16 cellular contexts compared by ENCODE assay signal in the genomic region with DNA sequence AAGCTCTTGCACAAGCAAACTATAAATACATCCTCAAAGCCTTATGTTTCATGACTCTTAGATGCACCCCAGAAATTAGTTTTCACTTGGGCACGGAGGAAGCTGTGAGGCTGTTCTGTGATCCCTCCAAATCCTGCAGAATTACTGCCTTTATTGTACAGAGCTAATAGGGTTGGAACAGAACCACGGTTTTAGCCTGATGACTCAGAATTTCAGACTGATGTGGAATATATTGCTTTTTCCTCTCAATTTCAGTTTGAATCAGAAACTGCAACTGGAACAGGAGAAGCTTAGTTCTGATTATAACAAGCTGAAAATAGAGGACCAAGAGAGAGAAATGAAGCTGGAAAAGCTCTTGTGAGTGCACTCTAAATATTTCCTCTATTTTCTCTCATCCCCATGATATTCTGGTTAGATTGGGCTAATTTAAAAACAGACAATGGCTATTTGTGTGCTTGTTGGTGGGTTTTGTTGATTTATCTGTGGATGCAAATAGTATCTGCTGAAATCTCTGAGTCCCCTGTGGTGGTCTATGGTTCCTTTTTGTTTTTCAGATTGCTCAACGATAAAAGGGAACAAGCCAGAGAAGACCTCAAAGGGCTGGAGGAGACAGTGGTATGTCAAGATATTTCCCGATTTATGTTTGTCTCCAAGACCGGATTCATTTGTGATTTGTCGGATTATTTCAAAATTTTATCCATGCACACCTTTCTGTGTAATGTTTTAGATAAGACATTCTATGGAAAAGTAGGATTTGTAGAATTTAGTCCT. TPM values are rescaled to one million over a fixed set of nuclear protein-coding genes. Genes with fewer than 3 reads are reported as not detected.
DNase-seq lines count a peak whose midpoint lies in the region; ATAC-seq and TF ChIP-seq lines count a peak whose summit lies in the region.
"Had no signal": no experiment of that assay in that cellular context is flagged by ENCODE, and none has a peak within 500 bp of the region (broad histone marks: within the 10 kb centered on the region; RNA-seq: fewer than 3 reads in every experiment).

No MANE protein-coding gene starts in this region.

- peak overlapping the region; percentile 7 for H3K4me3 Mint-ChIP-seq in endodermal cell
- H3K4me3 Mint-ChIP-seq in progenitor cell of endocrine pancreas (ENCODE audit: low read depth), result no peak overlapping the region
- H3K4me3 Mint-ChIP-seq: activated naive CD8-positive, alpha-beta T cell treated with anti-CD3 and anti-CD28 coated beads, Interleukin-2, amount 10 ng/mL, durations not matched to agents 7 days and 5 days had no signal

- H3K36me3 Mint-ChIP-seq in endodermal cell (ENCODE audit: low read depth), result peaks cover 49% of the 10 kb centered on the region
- peaks cover 29% of the 10 kb centered on the region for H3K36me3 Mint-ChIP-seq in progenitor cell of endocrine pancreas (ENCODE audit: insufficient read depth)

- H3K4me3 ChIP-seq in endodermal cell (ENCODE audit: low read length) (no peak overlapping the region), adrenal gland (no peak overlapping the region)
- H3K4me3 ChIP-seq: K562 had no signal

- H3K36me3 ChIP-seq in endodermal cell (ENCODE audit: control insufficient read depth, insufficient read depth, low read length) (peaks cover 60% of the 10 kb centered on the region), adrenal gland (replicated peaks in 1 of 2) (no peaks in the 10 kb centered on the region)

- H3K27me3 ChIP-seq in endodermal cell (ENCODE audit: control insufficient read depth, insufficient read depth, low read length, poor library complexity, severe bottlenecking), result no peaks in the 10 kb centered on the region
- H3K27me3 ChIP-seq in adrenal gland, result no peaks in the 10 kb centered on the region

- no peak overlapping the region for H3K9ac ChIP-seq in endodermal cell (ENCODE audit: extremely low read depth, low read length, poor library complexity, severe bottlenecking)

- no peak for ATAC-seq in GM21447 (IDR thresholded peaks at IDR 0.05; ENCODE audit: unreplicated experiment)
- ATAC-seq: K562 had no signal

- peaks cover 30% of the 10 kb centered on the region for H3K9me3 Mint-ChIP-seq in endodermal cell
- H3K9me3 Mint-ChIP-seq in progenitor cell of endocrine pancreas (ENCODE audit: low read depth), result peaks cover 8% of the 10 kb centered on the region
- H3K9me3 Mint-ChIP-seq: activated naive CD8-positive, alpha-beta T cell treated with anti-CD3 and anti-CD28 coated beads, Interleukin-2, amount 10 ng/mL, durations not matched to agents 7 days and 5 days had no signal

- no peak overlapping the region for H3K27ac ChIP-seq in endodermal cell (ENCODE audit: low read depth, low read length)
- no peak overlapping the region for H3K27ac ChIP-seq in adrenal gland

- H3K9me3 ChIP-seq in endodermal cell (ENCODE audit: control insufficient read depth, low read length) (peaks cover 31% of the 10 kb centered on the region), adrenal gland (replicated peaks in 1 of 3) (no peaks in the 10 kb centered on the region)

- WGBS in endodermal cell (ENCODE audit: insufficient coverage in 1 of 2, insufficient read length in 1 of 2), 2 experiments, result 53 to 61% methylated on average over 5 to 6 of the region's 6 CpGs
- WGBS in adrenal gland, 4 donors, result 66 to 76% (median 69%) methylated on average over 6 of the region's 6 CpGs

- no peaks in the 10 kb centered on the region for H3K27me3 Mint-ChIP-seq in endodermal cell (ENCODE audit: insufficient read depth)
- no peaks in the 10 kb centered on the region for H3K27me3 Mint-ChIP-seq in progenitor cell of endocrine pancreas
- H3K27me3 Mint-ChIP-seq: activated naive CD8-positive, alpha-beta T cell treated with anti-CD3 and anti-CD28 coated beads, Interleukin-2, amount 10 ng/mL, durations not matched to agents 7 days and 5 days had no signal

- H3K27ac Mint-ChIP-seq in endodermal cell (peak overlapping the region; percentile 27), progenitor cell of endocrine pancreas (peak overlapping the region; percentile 74)
- H3K27ac Mint-ChIP-seq: activated naive CD8-positive, alpha-beta T cell treated with anti-CD3 and anti-CD28 coated beads, Interleukin-2, amount 10 ng/mL, durations not matched to agents 7 days and 5 days had no signal

- H3K4me1 Mint-ChIP-seq in endodermal cell, result peaks cover 25% of the 10 kb centered on the region
- peaks cover 32% of the 10 kb centered on the region for H3K4me1 Mint-ChIP-seq in progenitor cell of endocrine pancreas (ENCODE audit: low read depth)
- H3K4me1 Mint-ChIP-seq: activated naive CD8-positive, alpha-beta T cell treated with anti-CD3 and anti-CD28 coated beads, Interleukin-2, amount 10 ng/mL, durations not matched to agents 7 days and 5 days had no signal

- peak; percentile 37 for DNase-seq in NOMO-1 treated with DMSO at 0.1 percent for 48 hours (lab: John Stamatoyannopoulos, UW; ENCODE audit: unreplicated experiment)
- no peak for DNase-seq in NOMO-1 treated with dmso at 0.1 percent for 144 hours (lab: John Stamatoyannopoulos, UW; ENCODE audit: unreplicated experiment)
- peak; percentile 38 for DNase-seq in MV-4-11 (lab: John Stamatoyannopoulos, UW)
- no peak for DNase-seq in endodermal cell
- no peak for DNase-seq in progenitor cell of endocrine pancreas (ENCODE audit: low spot score, unreplicated experiment)
- DNase-seq in NCI-H2081 (lab: John Stamatoyannopoulos, UW), result no peak
- no peak for DNase-seq in adrenal gland
- DNase-seq: 8988T; activated naive CD8-positive, alpha-beta T cell treated with anti-CD3 and anti-CD28 coated beads, Interleukin-2, amount 10 ng/mL, durations not matched to agents 7 days and 5 days; erythroblast; H7; NCI-H226; OCI-M1; posterior cingulate gyrus had no signal

- no peak for TF ChIP-seq POLR2A in adrenal gland (IDR thresholded peaks at IDR 0.05)

- no peaks in the 10 kb centered on the region for H3K4me1 ChIP-seq in endodermal cell (ENCODE audit: control insufficient read depth, insufficient read depth, low read length)
- peaks cover 0 to 16% of the 10 kb centered on the region in 2 donors for H3K4me1 ChIP-seq in adrenal gland (replicated peaks in 1 of 2)

- intact Hi-C loops in adrenal gland (cut with DNase I), result no loop called here

- TF ChIP-seq CTCF in endodermal cell (conservative IDR thresholded peaks at IDR 0.05) (no peak), progenitor cell of endocrine pancreas (IDR thresholded peaks at IDR 0.05; ENCODE audit: unreplicated experiment) (no peak), adrenal gland (IDR thresholded peaks at IDR 0.05) (no peak)

RNA-seq across cellular contexts. Expression of a gene that starts 38.1 kb away (rescaled TPM):
- total RNA-seq in endodermal cell (10 to 100 TPM; 12.6 to 14.5 TPM), progenitor cell of endocrine pancreas (140 TPM in 2 replicates), adrenal gland (under 1 TPM in 6 of 8 donors, not detected in 2; 0.22 to 0.55 (median 0.50) TPM)
- polyA plus RNA-seq in endodermal cell (2013, experiment 1 of 2), result 5.6 TPM
- 2.4 TPM for polyA plus RNA-seq in endodermal cell (2013, experiment 2 of 2)
- under 1 TPM; 0.15 to 0.98 (median 0.80) TPM for polyA plus RNA-seq in adrenal gland
- total RNA-seq: activated naive CD8-positive, alpha-beta T cell treated with anti-CD3 and anti-CD28 coated beads, Interleukin-2, amount 10 ng/mL, durations not matched to agents 7 days and 5 days; K562 had no signal
- polyA plus RNA-seq: K562 had no signal

Comparison
In these comparisons a context has a peak if more than half of its experiments do, and no peak if none do; other contexts are left out.
1. DNase-seq: peak in NOMO-1 treated with DMSO at 0.1 percent for 48 hours (single experiment) and MV-4-11 (single experiment); none in NOMO-1 treated with dmso at 0.1 percent for 144 hours (single experiment), endodermal cell (single experiment), progenitor cell of endocrine pancreas (single experiment), NCI-H2081 (0 of 2) and adrenal gland (0 of 7).
2. RNA of a gene that starts 38.1 kb away (total RNA-seq): 140 TPM in progenitor cell of endocrine pancreas and 12.6 to 14.5 TPM in endodermal cell; 0.22 to 0.55 TPM in adrenal gland; every median in the first group is over 4 times any median in the second.